In the genomic region with DNA sequence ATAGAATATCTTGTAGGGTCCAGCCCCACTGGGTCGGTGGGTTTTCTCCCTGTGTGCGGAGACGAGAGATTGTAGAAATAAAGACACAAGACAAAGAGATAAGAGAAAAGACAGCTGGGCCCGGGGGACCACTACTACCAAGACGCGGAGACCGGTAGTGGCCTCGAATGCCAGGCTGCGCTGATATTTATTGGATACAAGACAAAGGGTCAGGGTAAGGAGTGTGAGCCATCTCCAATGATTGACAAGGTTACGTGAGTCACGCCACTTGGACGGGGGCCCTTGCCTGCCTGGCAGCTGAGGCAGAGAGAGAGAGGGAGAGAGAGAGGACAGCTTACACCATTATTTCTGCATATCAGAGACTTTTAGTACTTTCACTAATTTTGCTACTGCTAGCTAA, we compare ENCODE assay signal across 7 cellular contexts. TPM values are rescaled to one million over a fixed set of nuclear protein-coding genes. Genes with fewer than 3 reads are reported as not detected.
"Had no signal": no experiment of that assay in that cellular context is flagged by ENCODE, and none has a peak within 500 bp of the region (broad histone marks: within the 10 kb centered on the region; RNA-seq: fewer than 3 reads in every experiment).

No MANE protein-coding gene starts in this region.

RNA-seq across cellular contexts. Expression of a gene that starts 33.8 kb away (rescaled TPM):
- total RNA-seq: activated B cell treated with CpG ODN at 0.5 μM for 24 hours; activated CD8-positive, alpha-beta T cell treated with anti-CD3 and anti-CD28 coated beads for 36 hours; activated T-cell treated with anti-CD3 and anti-CD28 coated beads, Interleukin-2, amount 50 U/mL, for 4 hours; breast epithelium; dermis microvascular lymphatic vessel endothelial cell; naive thymus-derived CD8-positive, alpha-beta T cell; SJCRH30 had no signal
- polyA plus RNA-seq: naive thymus-derived CD8-positive, alpha-beta T cell had no signal
